ENCODE assay signal across 17 cellular contexts in genomic region chr14:50624447-50624846, GRCh38.
DNase-seq lines count a peak whose midpoint lies in the region; ATAC-seq and TF ChIP-seq lines count a peak whose summit lies in the region.
"Had no signal": no experiment of that assay in that cellular context is flagged by ENCODE, and none has a peak within 500 bp of the region (broad histone marks: within the 10 kb centered on the region; RNA-seq: fewer than 3 reads in every experiment).

No MANE protein-coding gene starts in this region.

- DNase-seq in GM12865 (ENCODE audit: low read depth) (peak; percentile 38), NCI-H1436 (lab: John Stamatoyannopoulos, UW) (no peak)
- DNase-seq in activated CD4-positive, alpha-beta T cell treated with anti-CD3 and anti-CD28 coated beads, Interleukin-2, amount 50 U/mL, for 1 hour, result no peak
- DNase-seq: C1 segment of cervical spinal cord; Calu3; CD4-positive, alpha-beta memory T cell; COR-L47; DMS53; DMS79 treated with DMSO at 0.1 percent for 48 hours; GF-D8; H9 had no signal

- no peaks in the 10 kb centered on the region for H3K9me3 Mint-ChIP-seq in stimulated activated memory B cell treated with anti-CD40 and anti-IgM and Interleukin-4, amounts not matched to agents 10 μg/mL and 1 μg/mL and 100 μg/mL, for 72 hours
- H3K9me3 Mint-ChIP-seq: CD4-positive, alpha-beta memory T cell; GM23338; H9 had no signal

- H3K27ac Mint-ChIP-seq in stimulated activated memory B cell treated with anti-CD40 and anti-IgM and Interleukin-4, amounts not matched to agents 10 μg/mL and 1 μg/mL and 100 μg/mL, for 72 hours, result peak overlapping the region; percentile 27
- H3K27ac Mint-ChIP-seq: CD4-positive, alpha-beta memory T cell; GM23338; H9 had no signal

- no peaks in the 10 kb centered on the region for H3K27me3 Mint-ChIP-seq in stimulated activated memory B cell treated with anti-CD40 and anti-IgM and Interleukin-4, amounts not matched to agents 10 μg/mL and 1 μg/mL and 100 μg/mL, for 72 hours
- H3K27me3 Mint-ChIP-seq: CD4-positive, alpha-beta memory T cell had no signal

- no peak for TF ChIP-seq CTCF in GM12865 (IDR thresholded peaks at IDR 0.05; ENCODE audit: insufficient read depth, low read depth, low read length, missing control alignments)

- peaks cover 11% of the 10 kb centered on the region for H3K36me3 Mint-ChIP-seq in stimulated activated memory B cell treated with anti-CD40 and anti-IgM and Interleukin-4, amounts not matched to agents 10 μg/mL and 1 μg/mL and 100 μg/mL, for 72 hours
- H3K36me3 Mint-ChIP-seq: CD4-positive, alpha-beta memory T cell had no signal

- ATAC-seq in GM19351 (IDR thresholded peaks at IDR 0.05; ENCODE audit: unreplicated experiment), result peak; percentile 66
- ATAC-seq in HG02870 (IDR thresholded peaks at IDR 0.05; ENCODE audit: unreplicated experiment), result peak; percentile 68
- ATAC-seq in stimulated activated memory B cell treated with anti-CD40 and anti-IgM and Interleukin-4, amounts not matched to agents 10 μg/mL and 1 μg/mL and 100 μg/mL, for 72 hours, result no peak
- ATAC-seq in GM18517 (IDR thresholded peaks at IDR 0.05; ENCODE audit: unreplicated experiment), result no peak
- ATAC-seq: GM23338, HCT116 had no signal

- H3K4me1 Mint-ChIP-seq in stimulated activated memory B cell treated with anti-CD40 and anti-IgM and Interleukin-4, amounts not matched to agents 10 μg/mL and 1 μg/mL and 100 μg/mL, for 72 hours, result peaks cover 12% of the 10 kb centered on the region
- H3K4me1 Mint-ChIP-seq: CD4-positive, alpha-beta memory T cell; GM23338; H9 had no signal

- H3K4me3 ChIP-seq in GM12865 (ENCODE audit: low read depth, low read length), result no peak overlapping the region
- H3K4me3 ChIP-seq: GM23338 had no signal

- no peak overlapping the region for H3K4me3 Mint-ChIP-seq in stimulated activated memory B cell treated with anti-CD40 and anti-IgM and Interleukin-4, amounts not matched to agents 10 μg/mL and 1 μg/mL and 100 μg/mL, for 72 hours
- H3K4me3 Mint-ChIP-seq: CD4-positive, alpha-beta memory T cell; GM23338; H9 had no signal

Comparison
In these comparisons a context has a peak if more than half of its experiments do, and no peak if none do; other contexts are left out.
1. ATAC-seq: peak in GM19351 (single experiment) and HG02870 (single experiment); none in stimulated activated memory B cell treated with anti-CD40 and anti-IgM and Interleukin-4, amounts not matched to agents 10 μg/mL and 1 μg/mL and 100 μg/mL, for 72 hours (single experiment) and GM18517 (single experiment).